Comparison of ENCODE assay signal across 1 cellular context in genomic region chr16:35102780-35103403, GRCh38.
TF ChIP-seq lines count a peak whose summit lies in the region.

No MANE protein-coding gene starts in this region.

TF ChIP-seq in GM23338, 12 proteins besides CTCF, POLR2A, EP300 and RAD21 (continued from another document):
- TF ChIP-seq REST (IDR thresholded peaks at IDR 0.05; ENCODE audit: unreplicated experiment) (no peak), POLR2AphosphoS5 (IDR thresholded peaks at IDR 0.05; ENCODE audit: low read depth) (no peak)
TF ChIP-seq in GM23338: peak in this region for 0.
